ENCODE assay signal across 9 cellular contexts in the genomic region with DNA sequence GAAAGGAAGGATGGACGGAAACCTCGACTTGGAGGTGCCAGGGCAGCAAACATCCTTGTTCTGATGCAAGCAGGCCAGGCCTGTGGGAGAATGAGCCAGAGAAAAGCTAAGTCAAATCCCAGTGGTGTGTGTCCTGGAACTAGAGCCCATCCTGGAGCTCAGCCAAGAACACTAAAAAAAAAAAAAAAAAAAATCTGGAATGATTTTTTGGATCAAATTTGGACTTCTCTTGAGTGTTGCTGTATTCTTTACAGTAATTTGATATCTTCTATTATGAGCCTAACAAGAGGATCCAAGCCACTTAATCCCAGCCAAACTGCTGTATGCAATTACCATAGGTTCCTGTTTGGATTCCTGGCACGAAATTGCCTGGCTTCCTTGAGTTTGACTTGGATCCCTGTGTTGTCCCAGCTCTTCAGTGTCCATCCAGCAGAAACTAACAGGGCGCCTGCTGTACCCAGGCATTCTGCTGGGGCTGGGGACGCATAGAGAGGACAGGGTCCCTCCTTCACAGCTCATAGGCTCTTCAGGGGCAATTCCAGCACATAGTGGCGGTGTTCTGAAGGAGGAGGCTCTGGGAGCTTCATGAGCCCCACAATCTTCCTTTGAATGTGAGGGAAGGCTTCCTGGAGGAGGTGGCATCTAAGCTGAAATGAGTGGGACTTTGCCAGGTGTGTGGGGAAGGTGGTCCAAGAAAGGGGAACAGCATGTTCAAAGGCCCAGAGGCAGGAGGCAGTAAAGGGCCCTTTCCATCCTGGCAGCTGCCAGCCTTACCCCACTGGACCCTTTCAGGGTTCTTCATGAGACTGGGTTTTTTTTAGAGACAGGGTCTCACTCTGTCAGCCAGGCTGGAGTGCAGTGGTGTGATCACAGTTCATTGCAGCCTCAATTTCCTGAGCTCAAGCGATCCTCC. TPM values are rescaled to one million over a fixed set of nuclear protein-coding genes. Genes with fewer than 3 reads are reported as not detected.
DNase-seq lines count a peak whose midpoint lies in the region; ATAC-seq and TF ChIP-seq lines count a peak whose summit lies in the region.
"Had no signal": no experiment of that assay in that cellular context is flagged by ENCODE, and none has a peak within 500 bp of the region (broad histone marks: within the 10 kb centered on the region; RNA-seq: fewer than 3 reads in every experiment).

No MANE protein-coding gene starts in this region.

- H3K4me3 ChIP-seq in esophagus muscularis mucosa (no peak overlapping the region), subcutaneous abdominal adipose tissue (ENCODE audit: low read depth in 1 of 5, low read length in 5 of 5) (no peak overlapping the region), colonic mucosa (no peak overlapping the region)

- H3K36me3 ChIP-seq in esophagus muscularis mucosa: peaks cover 24 to 68% (median 65%) of the 10 kb centered on the region in 4 donors
- peaks cover 8 to 76% (median 59%) of the 10 kb centered on the region in 5 donors for H3K36me3 ChIP-seq in subcutaneous abdominal adipose tissue (ENCODE audit: control insufficient read depth in 5 of 5, insufficient read depth in 5 of 5, low read length in 5 of 5)
- H3K36me3 ChIP-seq in colonic mucosa: no peaks in the 10 kb centered on the region

- 56% methylated on average over 7 of the region's 7 CpGs for WGBS in esophagus muscularis mucosa

- ATAC-seq in HG03280 (IDR thresholded peaks at IDR 0.05; ENCODE audit: unreplicated experiment) (no peak), GM18868 (IDR thresholded peaks at IDR 0.05; ENCODE audit: unreplicated experiment) (no peak)

- H3K27ac ChIP-seq in esophagus muscularis mucosa (replicated peaks in 1 of 4) (peak overlapping the region; percentile 53 to 77 (median 74)), subcutaneous abdominal adipose tissue (ENCODE audit: low read depth, low read length) (peak overlapping the region; percentile 84), colonic mucosa (no peak overlapping the region)

- H3K27me3 ChIP-seq in esophagus muscularis mucosa (no peaks in the 10 kb centered on the region), subcutaneous abdominal adipose tissue (ENCODE audit: control insufficient read depth in 5 of 5, insufficient read depth in 4 of 5, low read length in 5 of 5) (no peaks in the 10 kb centered on the region), colonic mucosa (no peaks in the 10 kb centered on the region)
- H3K27me3 ChIP-seq: neutrophil had no signal

- no peak for TF ChIP-seq EP300 in esophagus muscularis mucosa (IDR thresholded peaks at IDR 0.05)

- DNase-seq in NCI-H2029 treated with DMSO at 0.1 percent for 48 hours (lab: John Stamatoyannopoulos, UW): peak; percentile 70
- no peak for DNase-seq in esophagus muscularis mucosa (ENCODE audit: extremely low spot score)
- DNase-seq in colonic mucosa: no peak
- DNase-seq: effector CD4-positive, alpha-beta T cell; T-helper 2 cell had no signal

- H3K9me3 ChIP-seq in esophagus muscularis mucosa (no peaks in the 10 kb centered on the region), subcutaneous abdominal adipose tissue (ENCODE audit: control insufficient read depth in 5 of 5, low read length in 5 of 5) (no peaks in the 10 kb centered on the region), colonic mucosa (no peaks in the 10 kb centered on the region)
- H3K9me3 ChIP-seq: neutrophil had no signal

- TF ChIP-seq POLR2A in esophagus muscularis mucosa (IDR thresholded peaks at IDR 0.05; ENCODE audit: low read depth): no peak

- H3K9ac ChIP-seq in subcutaneous abdominal adipose tissue (ENCODE audit: low read length in 5 of 5): peak overlapping the region in 1 of 5 donors; percentile 2
- H3K9ac ChIP-seq in colonic mucosa (ENCODE audit: low read depth in 2 of 2, low read length in 2 of 2): no peak overlapping the region

- intact Hi-C loops in esophagus muscularis mucosa (cut with DNase I): no loop called here
- intact Hi-C loops in colonic mucosa (cut with DNase I): no loop called here

- TF ChIP-seq CTCF in esophagus muscularis mucosa (IDR thresholded peaks at IDR 0.05) (no peak), colonic mucosa (IDR thresholded peaks at IDR 0.05) (no peak)

- H3K4me1 ChIP-seq in esophagus muscularis mucosa: peaks cover 17 to 36% (median 28%) of the 10 kb centered on the region in 4 donors
- peaks cover 2 to 17% (median 15%) of the 10 kb centered on the region in 5 donors for H3K4me1 ChIP-seq in subcutaneous abdominal adipose tissue (ENCODE audit: control insufficient read depth in 5 of 5, insufficient read depth in 5 of 5, low read length in 5 of 5)
- no peaks in the 10 kb centered on the region for H3K4me1 ChIP-seq in colonic mucosa

RNA-seq across cellular contexts. Expression of a gene that starts 24.7 kb away (rescaled TPM):
- 100 to 1,000 TPM in 1 of 4 donors, 10 to 100 TPM in 3; 59.0 to 136 (median 85.6) TPM for total RNA-seq in esophagus muscularis mucosa
- 10 to 100 TPM; 58.0 to 61.9 TPM for total RNA-seq in colonic mucosa

RNA-seq across cellular contexts. Expression of a gene that starts 47.5 kb away (rescaled TPM):
- total RNA-seq in esophagus muscularis mucosa (10 to 100 TPM; 14.6 to 30.7 (median 24.5) TPM), colonic mucosa (100 to 1,000 TPM; 124 to 165 TPM)

RNA-seq across cellular contexts. Expression of a gene that starts 54.3 kb away (rescaled TPM):
- total RNA-seq in esophagus muscularis mucosa: under 1 TPM in 1 of 4 donors, not detected in 3; 0.33 TPM
- total RNA-seq in colonic mucosa: 100 to 1,000 TPM; 201 to 211 TPM

RNA-seq across cellular contexts. Expression of a gene that starts 57.0 kb away (rescaled TPM):
- total RNA-seq in esophagus muscularis mucosa (100 to 1,000 TPM in 3 of 4 donors, 10 to 100 TPM in 1; 95.1 to 192 (median 164) TPM), colonic mucosa (100 to 1,000 TPM; 233 to 264 TPM)

Comparison
In these comparisons a context has a peak if more than half of its experiments do, and no peak if none do; other contexts are left out.
1. RNA of a gene that starts 54.3 kb away (total RNA-seq): 201 to 211 TPM in colonic mucosa; 0.33 TPM in esophagus muscularis mucosa; every median in the first group is over 100 times any median in the second.